Comparison of ENCODE assay signal across 20 cellular contexts in the genomic region with DNA sequence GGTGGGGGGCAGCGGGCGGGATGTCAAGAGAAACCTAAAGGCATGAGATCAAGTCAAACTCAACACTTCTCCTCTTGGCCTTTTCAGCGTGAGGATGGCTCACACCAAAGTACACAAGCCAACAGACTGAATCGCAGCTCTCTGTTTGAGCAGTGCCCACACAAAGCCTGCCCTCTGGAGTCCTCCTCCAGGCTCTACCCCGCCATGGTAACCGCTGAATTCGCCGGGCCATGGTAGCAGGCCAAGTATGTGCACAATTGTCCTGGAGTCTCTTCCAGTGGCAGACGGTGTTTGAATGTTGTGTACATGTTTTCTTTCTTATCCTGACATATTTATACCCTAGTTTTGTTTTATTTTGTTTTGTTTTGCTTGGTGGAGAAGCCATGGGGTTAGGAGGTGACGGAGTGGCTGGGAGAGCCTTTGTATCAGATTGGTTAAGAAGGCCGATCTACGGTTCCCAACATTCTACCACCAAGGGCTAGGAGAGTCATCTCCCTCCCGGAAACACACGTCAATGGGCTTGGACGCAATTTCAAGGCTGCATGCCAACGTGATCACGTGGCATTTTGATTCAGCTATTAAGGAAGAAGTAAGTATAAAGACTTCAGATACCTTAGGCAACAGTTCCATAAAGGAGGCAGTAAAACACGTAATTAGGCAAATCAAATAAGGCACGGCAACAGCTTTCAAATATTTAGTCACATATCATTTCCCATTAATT. TPM values are rescaled to one million over a fixed set of nuclear protein-coding genes. Genes with fewer than 3 reads are reported as not detected.
DNase-seq lines count a peak whose midpoint lies in the region; ATAC-seq, FAIRE-seq and TF ChIP-seq lines count a peak whose summit lies in the region.
"Had no signal": no experiment of that assay in that cellular context is flagged by ENCODE, and none has a peak within 500 bp of the region (broad histone marks: within the 10 kb centered on the region; RNA-seq: fewer than 3 reads in every experiment).

No MANE protein-coding gene starts in this region.

- WGBS in small intestine, 3 donors = 56 to 78% (median 61%) methylated on average over 19 of the region's 19 CpGs

- H3K9me3 ChIP-seq in RWPE2 (ENCODE audit: severe bottlenecking) (no peaks in the 10 kb centered on the region), small intestine (ENCODE audit: control insufficient read depth, low read depth) (no peaks in the 10 kb centered on the region)
- H3K9me3 ChIP-seq: BLaER1, neutrophil, SJSA1, vagina had no signal

- peak; percentile 88 for ATAC-seq in RWPE2 (ENCODE audit: low read depth)
- no peak for ATAC-seq in foreskin keratinocyte
- no peak for ATAC-seq in GM21529 (IDR thresholded peaks at IDR 0.05; ENCODE audit: unreplicated experiment)
- ATAC-seq: activated CD8-positive, alpha-beta T cell treated with anti-CD3 and anti-CD28 coated beads for 36 hours had no signal

- peaks cover 11% of the 10 kb centered on the region for H3K4me1 ChIP-seq in RWPE2 (ENCODE audit: insufficient read depth, poor library complexity, severe bottlenecking)
- H3K4me1 ChIP-seq in foreskin keratinocyte = no peaks in the 10 kb centered on the region
- no peaks in the 10 kb centered on the region for H3K4me1 ChIP-seq in small intestine (ENCODE audit: control insufficient read depth in 2 of 2, insufficient read depth in 1 of 2, low read depth in 1 of 2, low read length in 1 of 2)
- H3K4me1 ChIP-seq: SJSA1, vagina had no signal

- H3K36me3 ChIP-seq in RWPE2 (ENCODE audit: low read depth) (no peaks in the 10 kb centered on the region), small intestine (ENCODE audit: control insufficient read depth in 2 of 2, insufficient read depth in 2 of 2, low read length in 2 of 2) (no peaks in the 10 kb centered on the region)
- H3K36me3 ChIP-seq: BLaER1, neutrophil, SJSA1, vagina had no signal

- no peak overlapping the region for H3K4me3 ChIP-seq in RWPE2 (ENCODE audit: severe bottlenecking)
- no peak overlapping the region for H3K4me3 ChIP-seq in small intestine (ENCODE audit: low read depth in 1 of 2, low read length in 2 of 2)
- no peak overlapping the region for H3K4me3 ChIP-seq in coronary artery
- H3K4me3 ChIP-seq: BLaER1, SJSA1, vagina had no signal

- H3K27me3 ChIP-seq in RWPE2 (ENCODE audit: insufficient read depth, poor library complexity, severe bottlenecking) (no peaks in the 10 kb centered on the region), foreskin keratinocyte (no peaks in the 10 kb centered on the region), small intestine (ENCODE audit: control insufficient read depth in 2 of 2, insufficient read depth in 2 of 2, low read length in 2 of 2) (no peaks in the 10 kb centered on the region)
- H3K27me3 ChIP-seq: vagina had no signal

- no peak for TF ChIP-seq RAD21 in Ishikawa (IDR thresholded peaks at IDR 0.05; ENCODE audit: low read depth)

- TF ChIP-seq CTCF in RWPE2 (IDR thresholded peaks at IDR 0.05; ENCODE audit: poor library complexity, severe bottlenecking) (no peak), foreskin keratinocyte (conservative IDR thresholded peaks at IDR 0.05) (no peak), coronary artery (IDR thresholded peaks at IDR 0.05) (no peak)

- no peak overlapping the region for H3K27ac ChIP-seq in RWPE2 (ENCODE audit: poor library complexity, severe bottlenecking)
- H3K27ac ChIP-seq in foreskin keratinocyte = no peak overlapping the region
- peak overlapping the region in 1 of 2 donors; percentile 45 for H3K27ac ChIP-seq in small intestine (ENCODE audit: low read depth in 1 of 2, low read length in 1 of 2)
- H3K27ac ChIP-seq in coronary artery = no peak overlapping the region
- H3K27ac ChIP-seq: BLaER1, neutrophil, SJSA1, vagina had no signal

- no peak for FAIRE-seq in small intestine (lab: Jason Lieb, UNC)
- FAIRE-seq: H1 had no signal

- peak; percentile 69 for DNase-seq in RWPE2 (ENCODE audit: low spot score)
- peak; percentile 50 to 64 for DNase-seq in foreskin keratinocyte
- peak; percentile 95 for DNase-seq in small intestine
- DNase-seq in coronary artery (ENCODE audit: low spot score) = no peak
- no peak for DNase-seq in stimulated activated CD4-positive, alpha-beta T cell treated with anti-CD3 and anti-CD28 coated beads, Interleukin-2, amount 100 ng/mL, for 48 hours
- DNase-seq: activated CD8-positive, alpha-beta T cell treated with anti-CD3 and anti-CD28 coated beads for 36 hours; amniotic stem cell; DND-41; mesendoderm; NCI-H1105; stimulated activated naive CD4-positive, alpha-beta T cell had no signal

- TF ChIP-seq EP300 in Ishikawa (IDR thresholded peaks at IDR 0.05; ENCODE audit: borderline replicate concordance) = no peak

TF ChIP-seq in Ishikawa, 13 proteins besides CTCF, POLR2A, EP300 and RAD21:
- TF ChIP-seq, protein P1, sequence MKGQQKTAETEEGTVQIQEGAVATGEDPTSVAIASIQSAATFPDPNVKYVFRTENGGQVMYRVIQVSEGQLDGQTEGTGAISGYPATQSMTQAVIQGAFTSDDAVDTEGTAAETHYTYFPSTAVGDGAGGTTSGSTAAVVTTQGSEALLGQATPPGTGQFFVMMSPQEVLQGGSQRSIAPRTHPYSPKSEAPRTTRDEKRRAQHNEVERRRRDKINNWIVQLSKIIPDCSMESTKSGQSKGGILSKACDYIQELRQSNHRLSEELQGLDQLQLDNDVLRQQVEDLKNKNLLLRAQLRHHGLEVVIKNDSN (IDR thresholded peaks at IDR 0.05) = 0 out of 2 replicates have a peak, but pooled peaks have one; percentile 24
- TF ChIP-seq CEBPB (IDR thresholded peaks at IDR 0.05) = no peak
- TF ChIP-seq FOXM1 (IDR thresholded peaks at IDR 0.05; ENCODE audit: borderline replicate concordance, low read depth) = no peak
- TF ChIP-seq, protein P2, sequence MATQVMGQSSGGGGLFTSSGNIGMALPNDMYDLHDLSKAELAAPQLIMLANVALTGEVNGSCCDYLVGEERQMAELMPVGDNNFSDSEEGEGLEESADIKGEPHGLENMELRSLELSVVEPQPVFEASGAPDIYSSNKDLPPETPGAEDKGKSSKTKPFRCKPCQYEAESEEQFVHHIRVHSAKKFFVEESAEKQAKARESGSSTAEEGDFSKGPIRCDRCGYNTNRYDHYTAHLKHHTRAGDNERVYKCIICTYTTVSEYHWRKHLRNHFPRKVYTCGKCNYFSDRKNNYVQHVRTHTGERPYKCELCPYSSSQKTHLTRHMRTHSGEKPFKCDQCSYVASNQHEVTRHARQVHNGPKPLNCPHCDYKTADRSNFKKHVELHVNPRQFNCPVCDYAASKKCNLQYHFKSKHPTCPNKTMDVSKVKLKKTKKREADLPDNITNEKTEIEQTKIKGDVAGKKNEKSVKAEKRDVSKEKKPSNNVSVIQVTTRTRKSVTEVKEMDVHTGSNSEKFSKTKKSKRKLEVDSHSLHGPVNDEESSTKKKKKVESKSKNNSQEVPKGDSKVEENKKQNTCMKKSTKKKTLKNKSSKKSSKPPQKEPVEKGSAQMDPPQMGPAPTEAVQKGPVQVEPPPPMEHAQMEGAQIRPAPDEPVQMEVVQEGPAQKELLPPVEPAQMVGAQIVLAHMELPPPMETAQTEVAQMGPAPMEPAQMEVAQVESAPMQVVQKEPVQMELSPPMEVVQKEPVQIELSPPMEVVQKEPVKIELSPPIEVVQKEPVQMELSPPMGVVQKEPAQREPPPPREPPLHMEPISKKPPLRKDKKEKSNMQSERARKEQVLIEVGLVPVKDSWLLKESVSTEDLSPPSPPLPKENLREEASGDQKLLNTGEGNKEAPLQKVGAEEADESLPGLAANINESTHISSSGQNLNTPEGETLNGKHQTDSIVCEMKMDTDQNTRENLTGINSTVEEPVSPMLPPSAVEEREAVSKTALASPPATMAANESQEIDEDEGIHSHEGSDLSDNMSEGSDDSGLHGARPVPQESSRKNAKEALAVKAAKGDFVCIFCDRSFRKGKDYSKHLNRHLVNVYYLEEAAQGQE (IDR thresholded peaks at IDR 0.05; ENCODE audit: low read depth) = no peak
- no peak for TF ChIP-seq TEAD4 (IDR thresholded peaks at IDR 0.05)
- TF ChIP-seq TAF1 (IDR thresholded peaks at IDR 0.05; ENCODE audit: low read depth) = no peak

RNA-seq across cellular contexts. Expression of a gene that starts 12.1 kb away (rescaled TPM):
- 0.11 TPM in 1 of 2 replicates, not detected in the other for total RNA-seq in foreskin keratinocyte
- polyA plus RNA-seq in foreskin keratinocyte (0.01 and 0.06 TPM in 2 replicates), small intestine (1 to 10 TPM in 1 of 3 donors, under 1 TPM in 2; 0.27 to 1.7 (median 0.89) TPM)
- total RNA-seq: activated CD8-positive, alpha-beta T cell treated with anti-CD3 and anti-CD28 coated beads for 36 hours; activated T-helper 1 cell treated with anti-CD3 and anti-CD28 coated beads, Interleukin-12 subunit alpha, Interleukin-12 subunit beta, Interleukin-2, Interleukin-4 antibody, amounts not matched to agents 30 ng/mL and 10 ng/mL and 1 ng/mL, durations not matched to agents 14 hours and 24 hours and 36 hours; H1; SJSA1; skeletal muscle tissue had no signal
- polyA plus RNA-seq: H1 had no signal

Comparison
In these comparisons a context has a peak if more than half of its experiments do, and no peak if none do; other contexts are left out.
1. DNase-seq: peak in RWPE2 (single experiment), foreskin keratinocyte (2 of 2) and small intestine (single experiment); none in coronary artery (single experiment) and stimulated activated CD4-positive, alpha-beta T cell treated with anti-CD3 and anti-CD28 coated beads, Interleukin-2, amount 100 ng/mL, for 48 hours (0 of 2).